Comparison of ENCODE assay signal across 19 cellular contexts in genomic region chr3:139548801-139549200, GRCh38. TPM values are rescaled to one million over a fixed set of nuclear protein-coding genes. Genes with fewer than 3 reads are reported as not detected.
"Had no signal": no experiment of that assay in that cellular context is flagged by ENCODE, and none has a peak within 500 bp of the region (broad histone marks: within the 10 kb centered on the region; RNA-seq: fewer than 3 reads in every experiment).

No MANE protein-coding gene starts in this region.

- H3K27me3 ChIP-seq: cardiac muscle cell, thyroid gland had no signal

- H3K4me1 Mint-ChIP-seq: activated naive CD8-positive, alpha-beta T cell treated with anti-CD3 and anti-CD28 coated beads for 36 hours; memory B cell; naive B cell had no signal

- H3K9me3 ChIP-seq: thyroid gland had no signal

- H3K36me3 Mint-ChIP-seq: activated CD4-positive, alpha-beta memory T cell treated with anti-CD3 and anti-CD28 coated beads for 36 hours; activated naive CD8-positive, alpha-beta T cell treated with anti-CD3 and anti-CD28 coated beads for 36 hours; memory B cell; naive B cell had no signal

- H3K9me3 Mint-ChIP-seq: activated CD4-positive, alpha-beta memory T cell treated with anti-CD3 and anti-CD28 coated beads for 36 hours; activated naive CD8-positive, alpha-beta T cell treated with anti-CD3 and anti-CD28 coated beads for 36 hours; dendritic cell treated with granulocyte-macrophage colony-stimulating factor and Interleukin-4, amounts not matched to agents 40 ng/mL and 50 ng/mL, for 4 days; memory B cell had no signal

- H3K27ac Mint-ChIP-seq: activated CD4-positive, alpha-beta memory T cell treated with anti-CD3 and anti-CD28 coated beads for 36 hours; activated naive CD8-positive, alpha-beta T cell treated with anti-CD3 and anti-CD28 coated beads for 36 hours; dendritic cell treated with granulocyte-macrophage colony-stimulating factor and Interleukin-4, amounts not matched to agents 40 ng/mL and 50 ng/mL, for 4 days; memory B cell; naive B cell had no signal

- H3K4me3 ChIP-seq: cardiac muscle cell, thyroid gland had no signal

- H3K27me3 Mint-ChIP-seq: activated naive CD8-positive, alpha-beta T cell treated with anti-CD3 and anti-CD28 coated beads for 36 hours had no signal

- H3K36me3 ChIP-seq: cardiac muscle cell, thyroid gland had no signal

- H3K27ac ChIP-seq: cardiac muscle cell, thyroid gland had no signal

- H3K4me3 Mint-ChIP-seq: activated CD4-positive, alpha-beta memory T cell treated with anti-CD3 and anti-CD28 coated beads for 36 hours; activated naive CD8-positive, alpha-beta T cell treated with anti-CD3 and anti-CD28 coated beads for 36 hours; dendritic cell treated with granulocyte-macrophage colony-stimulating factor and Interleukin-4, amounts not matched to agents 40 ng/mL and 50 ng/mL, for 4 days; memory B cell; naive B cell had no signal

- ATAC-seq: stimulated activated naive CD8-positive, alpha-beta T cell treated with anti-CD3 and anti-CD28 coated beads, Interleukin-15, Interleukin-2, amounts not matched to agents 100 U/mL and 50 U/mL, for 24 hours had no signal

- DNase-seq: activated CD4-positive, alpha-beta memory T cell treated with anti-CD3 and anti-CD28 coated beads for 36 hours; activated CD4-positive, alpha-beta T cell treated with anti-CD3 and anti-CD28 coated beads for 48 hours; activated naive CD4-positive, alpha-beta T cell treated with Interleukin-2 at 50 U/mL for 16 hours; activated naive CD8-positive, alpha-beta T cell treated with anti-CD3 and anti-CD28 coated beads for 36 hours; activated T-cell treated with anti-CD3 and anti-CD28 coated beads, Interleukin-2, amount 50 U/mL, for 48 hours; amniotic stem cell; effector CD8-positive, alpha-beta T cell; glutamatergic neuron; hippocampal formation; naive B cell; occipital lobe; stimulated activated CD4-positive, alpha-beta T cell treated with anti-CD3 and anti-CD28 coated beads, Interleukin-12 subunit alpha, Interleukin-12 subunit beta, amount 100 ng/mL, for 4 hours; stimulated activated CD4-positive, alpha-beta T cell treated with anti-CD3 and anti-CD28 coated beads, Interleukin-4, amount 100 ng/mL, for 4 hours; stimulated activated naive CD8-positive, alpha-beta T cell treated with anti-CD3 and anti-CD28 coated beads, Interleukin-15, Interleukin-2, amounts not matched to agents 100 U/mL and 50 U/mL, for 24 hours; thyroid gland had no signal

RNA-seq across cellular contexts. Expression of gene RBP1, which starts 9.3 kb away (rescaled TPM):
- total RNA-seq: activated CD4-positive, alpha-beta memory T cell treated with anti-CD3 and anti-CD28 coated beads for 36 hours; activated naive CD8-positive, alpha-beta T cell treated with anti-CD3 and anti-CD28 coated beads for 36 hours; T-helper 2 cell treated with Interferon-gamma antibody and Interleukin-4, amounts not matched to agents 100 ng/mL and 5 ng/mL, for 36 hours had no signal
